29 cellular contexts compared by ENCODE assay signal in the genomic region with DNA sequence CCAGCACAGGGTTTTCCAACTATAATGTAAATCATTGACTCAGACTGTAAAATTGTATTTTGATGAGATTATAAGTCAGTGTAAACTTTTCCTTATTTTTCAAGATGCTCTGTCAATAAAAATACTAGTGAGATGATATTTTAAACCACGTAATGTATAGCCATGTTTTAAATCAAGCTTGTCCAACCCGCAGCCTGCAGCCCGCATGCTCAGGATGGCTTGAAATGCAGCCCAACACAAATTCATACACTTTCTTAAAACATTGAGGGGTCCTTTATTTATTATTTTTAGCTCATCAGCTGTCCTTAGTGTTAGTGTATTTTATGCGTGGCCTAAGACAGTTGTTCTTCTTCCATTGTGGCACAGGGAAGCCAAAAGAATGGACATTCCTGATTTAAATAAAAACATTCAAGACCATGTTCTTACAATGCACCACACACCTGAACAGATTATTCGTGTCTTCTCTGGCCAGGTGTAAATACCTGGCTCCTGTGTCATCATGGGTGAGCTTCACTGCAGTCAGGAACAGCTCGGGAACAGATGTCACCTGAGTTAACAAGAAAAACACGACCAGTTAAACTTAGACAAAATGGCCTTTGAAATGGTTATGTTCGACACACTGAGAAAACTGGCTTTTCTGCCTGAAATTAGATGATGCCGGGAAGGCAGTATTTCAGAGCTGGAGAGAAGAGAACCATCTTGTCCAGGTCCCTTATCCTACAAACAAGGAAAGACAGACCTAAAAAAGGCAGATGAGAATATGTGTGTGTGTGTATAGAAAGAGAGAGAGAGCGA.
"Had no signal": no experiment of that assay in that cellular context is flagged by ENCODE, and none has a peak within 500 bp of the region (broad histone marks: within the 10 kb centered on the region; RNA-seq: fewer than 3 reads in every experiment).

No MANE protein-coding gene starts in this region.

- H3K4me3 ChIP-seq: ascending aorta, body of pancreas, MG63, SJSA1 had no signal

- H3K9ac ChIP-seq: SK-N-SH had no signal

- H3K9me3 ChIP-seq: ascending aorta, body of pancreas, MG63, SJSA1, SK-N-SH had no signal

- DNase-seq: activated CD4-positive, alpha-beta T cell treated with anti-CD3 and anti-CD28 coated beads, Interleukin-2, amount 10 ng/mL, durations not matched to agents 24 days and 14 days; activated CD4-positive, alpha-beta T cell treated with anti-CD3 and anti-CD28 coated beads, Interleukin-2, amount 50 U/mL, for 48 hours; activated CD8-positive, alpha-beta memory T cell treated with anti-CD3 and anti-CD28 coated beads, Interleukin-2, amount 50 U/mL, for 48 hours; activated CD8-positive, alpha-beta T cell treated with anti-CD3 and anti-CD28 coated beads, Interleukin-2, amount 10 ng/mL, durations not matched to agents 7 days and 5 days; activated gamma-delta T cell; activated naive CD4-positive, alpha-beta T cell treated with Interleukin-2 at 50 U/mL for 16 hours; activated naive CD8-positive, alpha-beta T cell treated with anti-CD3 and anti-CD28 coated beads, Interleukin-2, amount 10 ng/mL, durations not matched to agents 7 days and 5 days; activated T-cell treated with anti-CD3 and anti-CD28 coated beads, Interleukin-2, amount 50 U/mL, for 48 hours; amygdala; body of pancreas; caudate nucleus; Karpas-422; KBM-7; MG63; NCI-H1048; NCI-H1105 treated with DMSO at 0.1 percent for 48 hours; NCI-H1436; NCI-H1694; NCI-H1930; NCI-H345; NCI-H524 treated with DMSO at 0.1 percent for 48 hours; SHP77; SK-N-SH had no signal

- H3K4me3 Mint-ChIP-seq: activated CD4-positive, alpha-beta T cell treated with anti-CD3 and anti-CD28 coated beads, Interleukin-2, amount 10 ng/mL, durations not matched to agents 24 days and 14 days; activated CD8-positive, alpha-beta T cell treated with anti-CD3 and anti-CD28 coated beads, Interleukin-2, amount 10 ng/mL, durations not matched to agents 7 days and 5 days; activated naive CD4-positive, alpha-beta T cell treated with anti-CD3 and anti-CD28 coated beads, Interleukin-2, amount 50 U/mL, for 24 hours; activated naive CD8-positive, alpha-beta T cell treated with anti-CD3 and anti-CD28 coated beads, Interleukin-2, amount 10 ng/mL, durations not matched to agents 7 days and 5 days; IgD-negative memory B cell; T-helper 1 cell treated with Interleukin-12 subunit alpha and Interleukin-12 subunit beta and Interleukin-4 antibody, amounts not matched to agents 30 μg/mL and 1 μg/mL, for 36 hours; T-helper 2 cell treated with Interferon-gamma antibody and Interleukin-4, amounts not matched to agents 5 μg/mL and 100 μg/mL, for 36 hours had no signal

- H3K27me3 Mint-ChIP-seq: activated CD4-positive, alpha-beta T cell treated with anti-CD3 and anti-CD28 coated beads, Interleukin-2, amount 10 ng/mL, durations not matched to agents 24 days and 14 days; activated naive CD4-positive, alpha-beta T cell treated with anti-CD3 and anti-CD28 coated beads, Interleukin-2, amount 50 U/mL, for 24 hours; activated naive CD8-positive, alpha-beta T cell treated with anti-CD3 and anti-CD28 coated beads, Interleukin-2, amount 10 ng/mL, durations not matched to agents 7 days and 5 days; IgD-negative memory B cell had no signal

- H3K4me2 ChIP-seq: SK-N-SH had no signal

- H3K27ac ChIP-seq: ascending aorta, body of pancreas, SJSA1 had no signal

- H3K27ac Mint-ChIP-seq: activated CD4-positive, alpha-beta T cell treated with anti-CD3 and anti-CD28 coated beads, Interleukin-2, amount 10 ng/mL, durations not matched to agents 24 days and 14 days; activated CD8-positive, alpha-beta T cell treated with anti-CD3 and anti-CD28 coated beads, Interleukin-2, amount 10 ng/mL, durations not matched to agents 7 days and 5 days; activated naive CD4-positive, alpha-beta T cell treated with anti-CD3 and anti-CD28 coated beads, Interleukin-2, amount 50 U/mL, for 24 hours; activated naive CD8-positive, alpha-beta T cell treated with anti-CD3 and anti-CD28 coated beads, Interleukin-2, amount 10 ng/mL, durations not matched to agents 7 days and 5 days; T-helper 1 cell treated with Interleukin-12 subunit alpha and Interleukin-12 subunit beta and Interleukin-4 antibody, amounts not matched to agents 30 μg/mL and 1 μg/mL, for 36 hours; T-helper 2 cell treated with Interferon-gamma antibody and Interleukin-4, amounts not matched to agents 5 μg/mL and 100 μg/mL, for 36 hours had no signal

- H3K27me3 ChIP-seq: ascending aorta, body of pancreas, MG63, SJSA1 had no signal

- H3K9me3 Mint-ChIP-seq: activated CD4-positive, alpha-beta T cell treated with anti-CD3 and anti-CD28 coated beads, Interleukin-2, amount 10 ng/mL, durations not matched to agents 24 days and 14 days; activated naive CD4-positive, alpha-beta T cell treated with anti-CD3 and anti-CD28 coated beads, Interleukin-2, amount 50 U/mL, for 24 hours; activated naive CD8-positive, alpha-beta T cell treated with anti-CD3 and anti-CD28 coated beads, Interleukin-2, amount 10 ng/mL, durations not matched to agents 7 days and 5 days; IgD-negative memory B cell; T-helper 1 cell treated with Interleukin-12 subunit alpha and Interleukin-12 subunit beta and Interleukin-4 antibody, amounts not matched to agents 30 μg/mL and 1 μg/mL, for 36 hours; T-helper 2 cell treated with Interferon-gamma antibody and Interleukin-4, amounts not matched to agents 5 μg/mL and 100 μg/mL, for 36 hours had no signal
